23 cellular contexts compared by ENCODE assay signal in the genomic region with DNA sequence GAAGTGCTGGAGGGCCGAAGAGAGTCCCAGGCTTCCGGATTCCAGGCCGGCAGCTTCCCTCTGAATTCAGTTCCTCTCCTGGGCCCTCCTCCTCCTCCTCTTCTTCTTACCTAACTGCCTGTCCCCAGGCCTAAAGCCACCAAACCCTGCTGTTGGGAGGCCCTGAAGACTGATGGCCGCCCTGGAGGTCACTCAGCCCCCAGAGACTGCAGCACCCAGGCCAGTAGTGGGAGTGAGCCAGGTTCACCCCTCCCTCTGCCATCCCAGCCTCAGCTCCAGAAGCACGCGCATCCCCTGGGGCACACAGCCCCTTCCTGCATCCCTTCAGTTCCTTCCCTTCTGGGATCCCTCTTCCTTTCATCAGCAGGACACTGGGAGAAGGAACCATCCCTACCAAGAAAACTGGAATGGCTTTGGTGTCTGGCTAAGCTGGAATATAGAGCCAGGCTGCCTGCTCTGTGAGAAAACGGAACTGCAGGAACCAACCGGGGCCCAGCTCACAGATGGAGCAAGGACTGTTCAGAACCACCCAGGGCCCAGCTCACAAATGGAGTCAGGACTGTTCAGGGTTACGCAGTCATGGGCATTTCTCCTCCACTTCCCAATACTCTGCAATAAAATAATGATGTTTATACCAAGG.
"Had no signal": no experiment of that assay in that cellular context is flagged by ENCODE, and none has a peak within 500 bp of the region (broad histone marks: within the 10 kb centered on the region; RNA-seq: fewer than 3 reads in every experiment).

No MANE protein-coding gene starts in this region.

- ATAC-seq: activated CD8-positive, alpha-beta T cell treated with anti-CD3 and anti-CD28 coated beads for 36 hours; activated T-cell treated with anti-CD3 and anti-CD28 coated beads, Interleukin-2, amount 50 U/mL, for 72 hours; esophagus mucosa; left ventricle myocardium superior; natural killer cell treated with Interleukin-12 subunit alpha and Interleukin-12 subunit beta and Interleukin-15 and Interleukin-18, amount 100 ng/mL, for 72 hours; pancreas; right lobe of liver; stimulated activated naive B cell treated with anti-CD40 and anti-IgM and Interleukin-4, amounts not matched to agents 10 μg/mL and 1 μg/mL and 100 μg/mL, for 72 hours had no signal

- H3K9me3 ChIP-seq: neutrophil, pancreas, right lobe of liver, thoracic aorta, upper lobe of left lung had no signal

- H3K27ac Mint-ChIP-seq: activated CD8-positive, alpha-beta T cell treated with anti-CD3 and anti-CD28 coated beads for 36 hours; activated naive CD4-positive, alpha-beta T cell treated with anti-CD3 and anti-CD28 coated beads, Interleukin-2, amount 50 U/mL, for 24 hours; activated T-cell treated with anti-CD3 and anti-CD28 coated beads, Interleukin-2, amount 50 U/mL, for 72 hours; brain; natural killer cell treated with Interleukin-12 subunit alpha and Interleukin-12 subunit beta and Interleukin-15 and Interleukin-18, amount 100 ng/mL, for 72 hours; stimulated activated naive B cell treated with anti-CD40 and anti-IgM and Interleukin-4, amounts not matched to agents 10 μg/mL and 1 μg/mL and 100 μg/mL, for 72 hours had no signal

- H3K4me3 Mint-ChIP-seq: activated CD8-positive, alpha-beta T cell treated with anti-CD3 and anti-CD28 coated beads for 36 hours; activated naive CD4-positive, alpha-beta T cell treated with anti-CD3 and anti-CD28 coated beads, Interleukin-2, amount 50 U/mL, for 24 hours; activated T-cell treated with anti-CD3 and anti-CD28 coated beads, Interleukin-2, amount 50 U/mL, for 72 hours; brain; natural killer cell treated with Interleukin-12 subunit alpha and Interleukin-12 subunit beta and Interleukin-15 and Interleukin-18, amount 100 ng/mL, for 72 hours; stimulated activated naive B cell treated with anti-CD40 and anti-IgM and Interleukin-4, amounts not matched to agents 10 μg/mL and 1 μg/mL and 100 μg/mL, for 72 hours had no signal

- H3K9me3 Mint-ChIP-seq: activated CD8-positive, alpha-beta T cell treated with anti-CD3 and anti-CD28 coated beads for 36 hours; activated naive CD4-positive, alpha-beta T cell treated with anti-CD3 and anti-CD28 coated beads, Interleukin-2, amount 50 U/mL, for 24 hours; activated T-cell treated with anti-CD3 and anti-CD28 coated beads, Interleukin-2, amount 50 U/mL, for 72 hours; natural killer cell treated with Interleukin-12 subunit alpha and Interleukin-12 subunit beta and Interleukin-15 and Interleukin-18, amount 100 ng/mL, for 72 hours had no signal

- H3K36me3 Mint-ChIP-seq: activated naive CD4-positive, alpha-beta T cell treated with anti-CD3 and anti-CD28 coated beads, Interleukin-2, amount 50 U/mL, for 24 hours; brain; natural killer cell treated with Interleukin-12 subunit alpha and Interleukin-12 subunit beta and Interleukin-15 and Interleukin-18, amount 100 ng/mL, for 72 hours had no signal

- H3K27ac ChIP-seq: hepatocyte, neutrophil, pancreas, right lobe of liver, SK-N-MC, skin epidermis, thoracic aorta, upper lobe of left lung had no signal

- DNase-seq: activated CD4-positive, alpha-beta T cell treated with anti-CD3 and anti-CD28 coated beads for 48 hours; activated CD8-positive, alpha-beta T cell treated with anti-CD3 and anti-CD28 coated beads for 36 hours; activated gamma-delta T cell; activated T-cell treated with anti-CD3 and anti-CD28 coated beads, Interleukin-2, amount 50 U/mL, for 72 hours; dermis blood vessel endothelial cell; effector CD8-positive, alpha-beta T cell; glutamatergic neuron; left ventricle myocardium superior; stimulated activated CD4-positive, alpha-beta T cell treated with anti-CD3 and anti-CD28 coated beads, Interleukin-2, amount 100 ng/mL, for 24 hours; stimulated activated naive B cell treated with anti-CD40 and anti-IgM and Interleukin-4, amounts not matched to agents 10 μg/mL and 1 μg/mL and 100 μg/mL, for 72 hours; T-helper 2 cell; upper lobe of left lung had no signal

- H3K27me3 ChIP-seq: pancreas, right lobe of liver, upper lobe of left lung had no signal

- H3K4me1 ChIP-seq: pancreas, right lobe of liver, upper lobe of left lung had no signal

- H3K36me3 ChIP-seq: neutrophil, pancreas, right lobe of liver, thoracic aorta, upper lobe of left lung had no signal

- H3K4me3 ChIP-seq: hepatocyte, pancreas, right lobe of liver, SK-N-MC, skin epidermis, thoracic aorta, upper lobe of left lung had no signal

- H3K4me1 Mint-ChIP-seq: activated naive CD4-positive, alpha-beta T cell treated with anti-CD3 and anti-CD28 coated beads, Interleukin-2, amount 50 U/mL, for 24 hours; brain had no signal
